37 cellular contexts compared by ENCODE assay signal in the genomic region with DNA sequence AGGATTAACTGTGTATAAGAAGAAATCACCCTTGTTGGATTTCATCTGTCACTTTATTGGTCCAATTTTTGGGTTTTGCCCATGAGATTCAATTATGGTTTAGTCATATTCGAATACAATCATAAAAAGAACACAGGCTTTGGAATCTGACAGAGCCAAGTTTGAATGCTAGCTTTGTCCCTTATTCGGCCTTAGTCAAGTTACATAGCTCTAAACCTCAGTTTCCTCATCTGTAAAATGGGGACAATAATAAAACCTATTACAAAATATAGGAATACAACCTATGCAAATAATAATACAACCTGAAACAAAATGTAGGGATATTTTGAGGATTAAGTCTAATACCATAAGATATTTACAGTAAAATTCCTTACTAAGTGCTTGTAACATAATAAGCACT. TPM values are rescaled to one million over a fixed set of nuclear protein-coding genes. Genes with fewer than 3 reads are reported as not detected.
"Had no signal": no experiment of that assay in that cellular context is flagged by ENCODE, and none has a peak within 500 bp of the region (broad histone marks: within the 10 kb centered on the region; RNA-seq: fewer than 3 reads in every experiment).

No MANE protein-coding gene starts in this region.

- H3K4me1 ChIP-seq: ascending aorta, breast epithelium had no signal

- FAIRE-seq: astrocyte, bronchial epithelial cell had no signal

- H3K27me3 ChIP-seq: adrenal gland, ascending aorta, body of pancreas, brain microvascular endothelial cell, breast epithelium, cardiac muscle cell had no signal

- DNase-seq: activated effector memory CD4-positive, alpha-beta T cell treated with anti-CD3 and anti-CD28 coated beads, Interleukin-2, amount 50 U/mL, for 16 hours; activated effector memory CD4-positive, alpha-beta T cell treated with Interleukin-2 at 50 U/mL for 16 hours; activated gamma-delta T cell; activated gamma-delta T cell treated with Interleukin-2 at 50 U/mL for 16 hours; activated naive CD4-positive, alpha-beta T cell; activated naive CD4-positive, alpha-beta T cell treated with anti-CD3 and anti-CD28 coated beads for 36 hours; activated naive CD4-positive, alpha-beta T cell treated with anti-CD3 and anti-CD28 coated beads, Interleukin-2, amount 10 ng/mL, durations not matched to agents 7 days and 5 days; activated naive CD4-positive, alpha-beta T cell treated with anti-CD3 and anti-CD28 coated beads, Interleukin-2, amount 50 U/mL, for 16 hours; activated naive CD4-positive, alpha-beta T cell treated with Interleukin-2 at 50 U/mL for 16 hours; activated naive CD8-positive, alpha-beta T cell treated with anti-CD3 and anti-CD28 coated beads for 36 hours; activated naive CD8-positive, alpha-beta T cell treated with anti-CD3 and anti-CD28 coated beads, Interleukin-2, amount 10 ng/mL, durations not matched to agents 7 days and 5 days; activated naive CD8-positive, alpha-beta T cell treated with anti-CD3 and anti-CD28 coated beads, Interleukin-2, amount 50 U/mL, for 24 hours; activated T-cell treated with anti-CD3 and anti-CD28 coated beads, Interleukin-2, amount 50 U/mL, for 1 hour; activated T-cell treated with anti-CD3 and anti-CD28 coated beads, Interleukin-2, amount 50 U/mL, for 24 hours; activated T-cell treated with anti-CD3 and anti-CD28 coated beads, Interleukin-2, amount 50 U/mL, for 4 hours; activated T-cell treated with anti-CD3 and anti-CD28 coated beads, Interleukin-2, amount 50 U/mL, for 48 hours; activated T-cell treated with anti-CD3 and anti-CD28 coated beads, Interleukin-2, amount 50 U/mL, for 72 hours; adrenal gland; amniotic stem cell; amygdala; anterior cingulate cortex; aorta; body of pancreas; brain microvascular endothelial cell; caudate nucleus; central memory CD4-positive, alpha-beta T cell; cerebellar nuclear complex had no signal

- H3K4me3 ChIP-seq: adrenal gland, ascending aorta, body of pancreas, breast epithelium, cardiac muscle cell had no signal

- ATAC-seq: activated naive CD4-positive, alpha-beta T cell treated with anti-CD3 and anti-CD28 coated beads, Interleukin-2, amount 50 U/mL, for 72 hours; activated naive CD8-positive, alpha-beta T cell treated with anti-CD3 and anti-CD28 coated beads, Interleukin-2, amount 50 U/mL, for 24 hours; activated T-cell treated with anti-CD3 and anti-CD28 coated beads, Interleukin-2, amount 50 U/mL, for 4 hours; activated T-cell treated with anti-CD3 and anti-CD28 coated beads, Interleukin-2, amount 50 U/mL, for 72 hours; activated T-helper 17 cell treated with anti-CD3 and anti-CD28 coated beads, Interleukin-2, amount 50 U/mL, for 72 hours; body of pancreas had no signal

- H3K9me3 ChIP-seq: adrenal gland, ascending aorta, body of pancreas, breast epithelium had no signal

- H3K27ac ChIP-seq: adrenal gland, ascending aorta, body of pancreas, brain microvascular endothelial cell, breast epithelium, cardiac muscle cell had no signal

RNA-seq across cellular contexts. Expression of a gene that starts 57.7 kb away (rescaled TPM):
- total RNA-seq: activated naive CD4-positive, alpha-beta T cell treated with anti-CD3 and anti-CD28 coated beads for 36 hours; activated naive CD4-positive, alpha-beta T cell treated with anti-CD3 and anti-CD28 coated beads, Interleukin-2, amount 50 U/mL, for 72 hours; activated T-helper 1 cell treated with anti-CD3 and anti-CD28 coated beads, Interleukin-12 subunit alpha, Interleukin-12 subunit beta, Interleukin-2, Interleukin-4 antibody, amounts not matched to agents 30 ng/mL and 10 ng/mL and 1 ng/mL, durations not matched to agents 14 hours and 24 hours and 36 hours; activated T-helper 17 cell treated with anti-CD3 and anti-CD28 coated beads, Interleukin-2, amount 50 U/mL, for 72 hours; activated T-helper 2 cell treated with anti-CD3 and anti-CD28 coated beads, Interferon-gamma antibody, Interleukin-2, Interleukin-4, amounts not matched to agents 10 μg/mL and 5 μg/mL and 100 μg/mL, durations not matched to agents 14 hours and 24 hours and 36 hours; astrocyte; bronchial epithelial cell; chondrocyte had no signal
